Comparison of ENCODE assay signal across 8 cellular contexts in genomic region chr11:108496643-108497256, GRCh38. TPM values are rescaled to one million over a fixed set of nuclear protein-coding genes. Genes with fewer than 3 reads are reported as not detected.
DNase-seq lines count a peak whose midpoint lies in the region; ATAC-seq lines count a peak whose summit lies in the region.

No MANE protein-coding gene starts in this region.

- no peaks in the 10 kb centered on the region for H3K36me3 ChIP-seq in stomach smooth muscle (ENCODE audit: control insufficient read depth in 2 of 2, insufficient read depth in 2 of 2, low read length in 2 of 2)

- H3K36me3 Mint-ChIP-seq in T-helper 2 cell treated with Interferon-gamma antibody and Interleukin-4, amounts not matched to agents 5 μg/mL and 100 μg/mL, for 36 hours (ENCODE audit: low read depth), result peaks cover 4% of the 10 kb centered on the region
- peaks cover 18% of the 10 kb centered on the region for H3K36me3 Mint-ChIP-seq in activated CD4-positive, alpha-beta memory T cell treated with anti-CD3 and anti-CD28 coated beads, Interleukin-2, amount 10 ng/mL, durations not matched to agents 7 days and 5 days (ENCODE audit: low read depth)
- H3K36me3 Mint-ChIP-seq in immature natural killer cell, result peaks cover 0 to 3% (median 0%) of the 10 kb centered on the region in 3 donors

- H3K27ac Mint-ChIP-seq in T-helper 2 cell treated with Interferon-gamma antibody and Interleukin-4, amounts not matched to agents 5 μg/mL and 100 μg/mL, for 36 hours, result peak overlapping the region; percentile 62
- peak overlapping the region; percentile 23 for H3K27ac Mint-ChIP-seq in activated CD4-positive, alpha-beta memory T cell treated with anti-CD3 and anti-CD28 coated beads, Interleukin-2, amount 10 ng/mL, durations not matched to agents 7 days and 5 days
- H3K27ac Mint-ChIP-seq in immature natural killer cell, result peak overlapping the region; percentile 98 to 100 (median 99)

- peaks cover 18% of the 10 kb centered on the region for H3K4me1 Mint-ChIP-seq in T-helper 2 cell treated with Interferon-gamma antibody and Interleukin-4, amounts not matched to agents 5 μg/mL and 100 μg/mL, for 36 hours (ENCODE audit: low read depth)
- H3K4me1 Mint-ChIP-seq in activated CD4-positive, alpha-beta memory T cell treated with anti-CD3 and anti-CD28 coated beads, Interleukin-2, amount 10 ng/mL, durations not matched to agents 7 days and 5 days, result peaks cover 35% of the 10 kb centered on the region
- peaks cover 15 to 33% of the 10 kb centered on the region in 2 donors for H3K4me1 Mint-ChIP-seq in immature natural killer cell

- CTCF ChIA-PET in activated CD4-positive, alpha-beta memory T cell treated with anti-CD3 and anti-CD28 coated beads, Interleukin-2, amount 10 ng/mL, durations not matched to agents 7 days and 5 days (lab: Charles Lee), result no interaction called here

- no peaks in the 10 kb centered on the region for H3K9me3 Mint-ChIP-seq in T-helper 2 cell treated with Interferon-gamma antibody and Interleukin-4, amounts not matched to agents 5 μg/mL and 100 μg/mL, for 36 hours
- H3K9me3 Mint-ChIP-seq in activated CD4-positive, alpha-beta memory T cell treated with anti-CD3 and anti-CD28 coated beads, Interleukin-2, amount 10 ng/mL, durations not matched to agents 7 days and 5 days, result no peaks in the 10 kb centered on the region
- H3K9me3 Mint-ChIP-seq in immature natural killer cell, result no peaks in the 10 kb centered on the region

- DNase-seq in T-helper 2 cell treated with Interferon-gamma antibody and Interleukin-4, amounts not matched to agents 5 μg/mL and 100 μg/mL, for 36 hours (ENCODE audit: low spot score), result no peak
- DNase-seq in T-helper 2 cell (no peak), immature natural killer cell (no peak), SIG-M5 (lab: John Stamatoyannopoulos, UW) (no peak), head of caudate nucleus (no peak)
- no peak for DNase-seq in activated CD4-positive, alpha-beta memory T cell treated with anti-CD3 and anti-CD28 coated beads, Interleukin-2, amount 10 ng/mL, durations not matched to agents 7 days and 5 days

- H3K27me3 ChIP-seq in stomach smooth muscle (ENCODE audit: control insufficient read depth in 1 of 2, insufficient read depth in 2 of 2, low read length in 2 of 2), result no peaks in the 10 kb centered on the region

- peak overlapping the region; percentile 82 to 96 for H3K9ac ChIP-seq in stomach smooth muscle (ENCODE audit: low read length in 2 of 2)

- peaks cover 7% of the 10 kb centered on the region for H3K4me1 ChIP-seq in stomach smooth muscle (ENCODE audit: control insufficient read depth, insufficient read depth, low read length)

- H3K9me3 ChIP-seq in stomach smooth muscle (ENCODE audit: control insufficient read depth in 2 of 2, low read length in 2 of 2), result no peaks in the 10 kb centered on the region

- POLR2A ChIA-PET in activated CD4-positive, alpha-beta memory T cell treated with anti-CD3 and anti-CD28 coated beads, Interleukin-2, amount 10 ng/mL, durations not matched to agents 7 days and 5 days (lab: Charles Lee), result interaction anchor here (2.1 to 4.3 kb wide), 3 partner anchors 30 to 274 kb away, joined by 5 to 25 read pairs (median 24); partner anchors contain the start of genes ATM, C11orf65 and NPAT

- H3K4me3 ChIP-seq in stomach smooth muscle (ENCODE audit: low read length in 2 of 2), result peak overlapping the region; percentile 67 to 81

- peak overlapping the region; percentile 93 for H3K4me3 Mint-ChIP-seq in T-helper 2 cell treated with Interferon-gamma antibody and Interleukin-4, amounts not matched to agents 5 μg/mL and 100 μg/mL, for 36 hours
- H3K4me3 Mint-ChIP-seq in activated CD4-positive, alpha-beta memory T cell treated with anti-CD3 and anti-CD28 coated beads, Interleukin-2, amount 10 ng/mL, durations not matched to agents 7 days and 5 days, result peak overlapping the region; percentile 100
- peak overlapping the region; percentile 98 to 100 (median 99) for H3K4me3 Mint-ChIP-seq in immature natural killer cell

- peak overlapping the region; percentile 98 for H3K27ac ChIP-seq in stomach smooth muscle (ENCODE audit: low read length)

- intact Hi-C loops in head of caudate nucleus (cut with DNase I), result no loop called here

- no peaks in the 10 kb centered on the region for H3K27me3 Mint-ChIP-seq in T-helper 2 cell treated with Interferon-gamma antibody and Interleukin-4, amounts not matched to agents 5 μg/mL and 100 μg/mL, for 36 hours (ENCODE audit: low read depth)
- no peaks in the 10 kb centered on the region for H3K27me3 Mint-ChIP-seq in activated CD4-positive, alpha-beta memory T cell treated with anti-CD3 and anti-CD28 coated beads, Interleukin-2, amount 10 ng/mL, durations not matched to agents 7 days and 5 days
- peaks cover 5 to 8% (median 7%) of the 10 kb centered on the region in 3 donors for H3K27me3 Mint-ChIP-seq in immature natural killer cell (ENCODE audit: low read depth in 3 of 3)

- no peak for ATAC-seq in GM18517 (IDR thresholded peaks at IDR 0.05; ENCODE audit: unreplicated experiment)

RNA-seq across cellular contexts. Expression of gene POGLUT3, which starts 1.4 kb away (rescaled TPM):
- total RNA-seq in activated CD4-positive, alpha-beta memory T cell treated with anti-CD3 and anti-CD28 coated beads, Interleukin-2, amount 10 ng/mL, durations not matched to agents 7 days and 5 days, result 10 to 100 TPM; 20.7 to 23.0 TPM
- 10 to 100 TPM; 10.4 to 17.1 (median 16.6) TPM for polyA plus RNA-seq in immature natural killer cell

RNA-seq across cellular contexts. Expression of gene C11orf65, which starts 29.4 kb away (rescaled TPM):
- total RNA-seq in activated CD4-positive, alpha-beta memory T cell treated with anti-CD3 and anti-CD28 coated beads, Interleukin-2, amount 10 ng/mL, durations not matched to agents 7 days and 5 days, result 1 to 10 TPM in 1 of 2 experiments, under 1 TPM in 1; 0.58 to 1.2 TPM
- 1 to 10 TPM in 1 of 3 donors, under 1 TPM in 1, not detected in 1; 0.37 to 1.7 TPM for polyA plus RNA-seq in immature natural killer cell

Comparison
In these comparisons a context has a peak if more than half of its experiments do, and no peak if none do; other contexts are left out.
1. H3K27ac Mint-ChIP-seq: peak in every context shown above with its lines; median percentile 99 in immature natural killer cell; 62 in T-helper 2 cell treated with Interferon-gamma antibody and Interleukin-4, amounts not matched to agents 5 μg/mL and 100 μg/mL, for 36 hours; 23 in activated CD4-positive, alpha-beta memory T cell treated with anti-CD3 and anti-CD28 coated beads, Interleukin-2, amount 10 ng/mL, durations not matched to agents 7 days and 5 days.